Comparison of ENCODE assay signal across 16 cellular contexts in genomic region chr5:178690208-178690607, GRCh38.
"Had no signal": no experiment of that assay in that cellular context is flagged by ENCODE, and none has a peak within 500 bp of the region (broad histone marks: within the 10 kb centered on the region; RNA-seq: fewer than 3 reads in every experiment).

No MANE protein-coding gene starts in this region.

- ATAC-seq: activated CD4-positive, CD25-positive, alpha-beta regulatory T cell treated with anti-CD3 and anti-CD28 coated beads, Interleukin-2, amount 50 U/mL, for 24 hours; activated T-cell treated with anti-CD3 and anti-CD28 coated beads, Interleukin-2, amount 50 U/mL, for 72 hours; left lobe of liver; upper lobe of right lung had no signal

- DNase-seq: activated CD8-positive, alpha-beta memory T cell treated with anti-CD3 and anti-CD28 coated beads for 24 hours; activated CD8-positive, alpha-beta memory T cell treated with anti-CD3 and anti-CD28 coated beads, Interleukin-2, amount 50 U/mL, for 48 hours; activated effector memory CD4-positive, alpha-beta T cell treated with anti-CD3 and anti-CD28 coated beads, Interleukin-2, amount 50 U/mL, for 16 hours; activated naive CD4-positive, alpha-beta T cell treated with anti-CD3 and anti-CD28 coated beads, Interleukin-2, amount 50 U/mL, for 16 hours; activated T-cell treated with anti-CD3 and anti-CD28 coated beads, Interleukin-2, amount 50 U/mL, for 72 hours; aorta; effector CD8-positive, alpha-beta T cell; esophagus squamous epithelium; hypothalamus; nucleus accumbens; sigmoid colon; stimulated activated CD8-positive, alpha-beta memory T cell treated with anti-CD3 and anti-CD28 coated beads, Interleukin-4, amount 100 ng/mL, for 48 hours; stimulated activated naive CD4-positive, alpha-beta T cell; upper lobe of right lung had no signal
